9 cellular contexts compared by ENCODE assay signal in genomic region chr3:125968121-125968520, GRCh38. TPM values are rescaled to one million over a fixed set of nuclear protein-coding genes. Genes with fewer than 3 reads are reported as not detected.
"Had no signal": no experiment of that assay in that cellular context is flagged by ENCODE, and none has a peak within 500 bp of the region (broad histone marks: within the 10 kb centered on the region; RNA-seq: fewer than 3 reads in every experiment).

No MANE protein-coding gene starts in this region.

RNA-seq across cellular contexts. Expression of gene ROPN1B, which starts 0.9 kb away (rescaled TPM):
- total RNA-seq: naive thymus-derived CD8-positive, alpha-beta T cell; natural killer cell treated with Interleukin-12 subunit alpha and Interleukin-12 subunit beta and Interleukin-15 and Interleukin-18, amount 100 ng/mL, for 72 hours; osteocyte; posterior vena cava; pulmonary artery endothelial cell; smooth muscle cell; spleen; transverse colon; vagina had no signal
- polyA plus RNA-seq: naive thymus-derived CD8-positive, alpha-beta T cell; smooth muscle cell; spleen had no signal
